In the genomic region with DNA sequence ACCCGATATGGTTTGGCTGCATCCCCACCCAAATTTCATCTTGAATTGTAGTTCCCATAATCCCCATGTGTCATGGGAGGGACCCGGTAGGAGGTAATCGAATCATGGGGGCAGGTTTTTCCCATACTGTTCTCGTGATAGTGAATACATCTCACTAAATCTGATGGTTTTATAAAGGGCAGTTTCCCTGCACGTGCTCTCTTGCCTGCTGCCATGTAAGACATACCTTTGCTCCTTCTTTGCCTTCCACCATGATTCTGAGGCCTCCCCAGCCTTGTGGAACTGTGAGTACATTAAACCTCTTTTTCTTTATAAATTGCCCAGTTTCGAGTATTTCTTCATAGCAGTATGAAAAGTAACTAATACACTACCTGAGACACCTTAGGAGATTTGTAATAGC, we compare ENCODE assay signal across 4 cellular contexts. TPM values are rescaled to one million over a fixed set of nuclear protein-coding genes. Genes with fewer than 3 reads are reported as not detected.
"Had no signal": no experiment of that assay in that cellular context is flagged by ENCODE, and none has a peak within 500 bp of the region (broad histone marks: within the 10 kb centered on the region; RNA-seq: fewer than 3 reads in every experiment).

No MANE protein-coding gene starts in this region.

RNA-seq across cellular contexts. Expression of a gene that starts 32.8 kb away (rescaled TPM):
- total RNA-seq: activated CD4-positive, alpha-beta memory T cell treated with anti-CD3 and anti-CD28 coated beads for 36 hours; activated CD4-positive, alpha-beta T cell treated with anti-CD3 and anti-CD28 coated beads, Interleukin-2, amount 10 ng/mL, durations not matched to agents 24 days and 14 days; activated CD8-positive, alpha-beta T cell treated with anti-CD3 and anti-CD28 coated beads for 36 hours; activated naive CD4-positive, alpha-beta T cell treated with anti-CD3 and anti-CD28 coated beads, Interleukin-2, amount 50 U/mL, for 72 hours had no signal
